Comparison of ENCODE assay signal across 1 cellular context in genomic region chr6:72636215-72636614, GRCh38.
TF ChIP-seq lines count a peak whose summit lies in the region.

No MANE protein-coding gene starts in this region.

TF ChIP-seq in GM23338, 12 proteins besides CTCF, POLR2A, EP300 and RAD21 (continued from another document):
- TF ChIP-seq REST (IDR thresholded peaks at IDR 0.05; ENCODE audit: unreplicated experiment) = no peak
- TF ChIP-seq ZNF114 (CRISPR knock-in tag; IDR thresholded peaks at IDR 0.05) = no peak
- no peak for TF ChIP-seq JUNB (IDR thresholded peaks at IDR 0.05; ENCODE audit: unreplicated experiment)
- no peak for TF ChIP-seq CREB1 (CRISPR knock-in tag; IDR thresholded peaks at IDR 0.05; ENCODE audit: low read depth)
- no peak for TF ChIP-seq NANOG (IDR thresholded peaks at IDR 0.05; ENCODE audit: borderline replicate concordance)
- TF ChIP-seq ETS1 (IDR thresholded peaks at IDR 0.05) = no peak
